15 cellular contexts compared by ENCODE assay signal in the genomic region with DNA sequence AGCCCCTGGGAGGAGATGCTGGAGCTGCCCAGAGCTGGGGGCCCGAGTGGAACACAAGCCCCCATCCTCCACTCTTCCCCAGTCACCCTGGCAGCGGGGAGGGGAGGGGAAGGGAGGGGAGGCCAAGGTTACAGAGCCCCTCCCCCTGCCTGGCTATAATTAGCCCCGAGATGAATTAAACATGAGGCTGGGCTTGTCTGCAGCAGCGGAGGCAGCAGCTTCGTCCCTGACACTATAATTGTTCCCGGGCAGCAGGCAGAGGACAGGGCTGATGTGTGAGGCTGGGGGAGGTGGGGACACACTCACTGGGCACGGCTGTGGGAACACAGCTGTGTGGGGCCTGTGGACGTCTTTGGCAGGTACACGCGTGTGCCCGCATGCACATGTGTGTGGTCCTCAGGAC. TPM values are rescaled to one million over a fixed set of nuclear protein-coding genes. Genes with fewer than 3 reads are reported as not detected.
DNase-seq lines count a peak whose midpoint lies in the region; ATAC-seq and TF ChIP-seq lines count a peak whose summit lies in the region.
"Had no signal": no experiment of that assay in that cellular context is flagged by ENCODE, and none has a peak within 500 bp of the region (broad histone marks: within the 10 kb centered on the region; RNA-seq: fewer than 3 reads in every experiment).

No MANE protein-coding gene starts in this region.

- H3K4me3 Mint-ChIP-seq in activated T-helper 17 cell treated with anti-CD3 and anti-CD28 coated beads, Interleukin-2, amount 50 U/mL, for 72 hours: no peak overlapping the region
- H3K4me3 Mint-ChIP-seq: activated naive CD8-positive, alpha-beta T cell had no signal

- peak; percentile 31 for DNase-seq in NCI-H1694 (lab: John Stamatoyannopoulos, UW)
- DNase-seq in NCI-H1694 treated with DMSO at 0.1 percent for 48 hours (lab: John Stamatoyannopoulos, UW): no peak
- DNase-seq in SHP77 treated with DMSO at 0.1 percent for 48 hours (lab: John Stamatoyannopoulos, UW): peak; percentile 7
- DNase-seq in left ventricle myocardium inferior: peak; percentile 38
- peak; percentile 80 for DNase-seq in osteoblast (ENCODE audit: insufficient read length, low spot score, missing footprints)
- no peak for DNase-seq in upper lobe of right lung
- no peak for DNase-seq in central memory CD4-positive, alpha-beta T cell
- DNase-seq: activated CD4-positive, CD25-positive, alpha-beta regulatory T cell; activated CD8-positive, alpha-beta memory T cell treated with anti-CD3 and anti-CD28 coated beads, Interleukin-2, amount 50 U/mL, for 4 hours; stimulated activated CD4-positive, alpha-beta T cell treated with anti-CD3 and anti-CD28 coated beads, Interleukin-12 subunit alpha, Interleukin-12 subunit beta, amount 100 ng/mL, for 4 hours had no signal

- H4K20me1 ChIP-seq in osteoblast (ENCODE audit: insufficient read depth, low read length): no peaks in the 10 kb centered on the region

- H3K4me1 ChIP-seq in left ventricle myocardium inferior: peaks cover 39% of the 10 kb centered on the region
- H3K4me1 ChIP-seq in osteoblast (ENCODE audit: insufficient read depth, low read length): no peaks in the 10 kb centered on the region
- peaks cover 5% of the 10 kb centered on the region for H3K4me1 ChIP-seq in upper lobe of right lung

- intact Hi-C loops in left ventricle myocardium inferior (cut with micrococcal nuclease) (no loop called here), upper lobe of right lung (cut with DNase I) (no loop called here)

- H3K4me2 ChIP-seq in osteoblast (ENCODE audit: insufficient read depth, low read length): no peak overlapping the region
- H3K4me2 ChIP-seq: hepatocyte had no signal

- H2AFZ ChIP-seq in osteoblast (ENCODE audit: low read length): no peak overlapping the region
- H2AFZ ChIP-seq: hepatocyte had no signal

- no peaks in the 10 kb centered on the region for H3K36me3 ChIP-seq in left ventricle myocardium inferior
- no peaks in the 10 kb centered on the region for H3K36me3 ChIP-seq in osteoblast (ENCODE audit: insufficient read depth, low read length)
- H3K36me3 ChIP-seq in upper lobe of right lung: no peaks in the 10 kb centered on the region

- peaks cover 4% of the 10 kb centered on the region for H3K4me1 Mint-ChIP-seq in activated T-helper 17 cell treated with anti-CD3 and anti-CD28 coated beads, Interleukin-2, amount 50 U/mL, for 72 hours

- H3K4me3 ChIP-seq in left ventricle myocardium inferior: peak overlapping the region; percentile 9
- H3K4me3 ChIP-seq in osteoblast (ENCODE audit: insufficient read depth, low read length): no peak overlapping the region
- no peak overlapping the region for H3K4me3 ChIP-seq in upper lobe of right lung
- H3K4me3 ChIP-seq: hepatocyte, lung had no signal

- H3K27me3 Mint-ChIP-seq in activated T-helper 17 cell treated with anti-CD3 and anti-CD28 coated beads, Interleukin-2, amount 50 U/mL, for 72 hours: peaks cover 22% of the 10 kb centered on the region

- H3K9me3 Mint-ChIP-seq in activated T-helper 17 cell treated with anti-CD3 and anti-CD28 coated beads, Interleukin-2, amount 50 U/mL, for 72 hours: peaks cover 6% of the 10 kb centered on the region

- peaks cover 7% of the 10 kb centered on the region for H3K36me3 Mint-ChIP-seq in activated T-helper 17 cell treated with anti-CD3 and anti-CD28 coated beads, Interleukin-2, amount 50 U/mL, for 72 hours (ENCODE audit: low read depth)

- ATAC-seq in upper lobe of right lung: no peak
- ATAC-seq in activated T-helper 17 cell treated with anti-CD3 and anti-CD28 coated beads, Interleukin-2, amount 50 U/mL, for 72 hours (replicated peaks): no peak

- H3K27me3 ChIP-seq in left ventricle myocardium inferior (ENCODE audit: low read depth) (peaks cover 48% of the 10 kb centered on the region), osteoblast (ENCODE audit: insufficient read depth, low read length) (peaks cover 4% of the 10 kb centered on the region), upper lobe of right lung (peaks cover 34% of the 10 kb centered on the region)
- H3K27me3 ChIP-seq: hepatocyte had no signal

- H3K27ac ChIP-seq in left ventricle myocardium inferior (replicated peaks): peak overlapping the region; percentile 85
- no peak overlapping the region for H3K27ac ChIP-seq in osteoblast (ENCODE audit: low read depth, low read length)
- H3K27ac ChIP-seq in upper lobe of right lung: no peak overlapping the region
- H3K27ac ChIP-seq: hepatocyte had no signal

- TF ChIP-seq CTCF in left ventricle myocardium inferior (IDR thresholded peaks at IDR 0.05; ENCODE audit: borderline replicate concordance) (no peak), osteoblast (IDR thresholded peaks at IDR 0.05; ENCODE audit: extremely low read depth, low read depth, low read length) (no peak), upper lobe of right lung (IDR thresholded peaks at IDR 0.05) (no peak)

- H3K27ac Mint-ChIP-seq in activated T-helper 17 cell treated with anti-CD3 and anti-CD28 coated beads, Interleukin-2, amount 50 U/mL, for 72 hours: no peak overlapping the region
- H3K27ac Mint-ChIP-seq: activated naive CD8-positive, alpha-beta T cell had no signal

- H3K79me2 ChIP-seq in osteoblast (ENCODE audit: insufficient read depth, low read length): no peaks in the 10 kb centered on the region
- H3K79me2 ChIP-seq: hepatocyte had no signal

- H3K9me3 ChIP-seq in left ventricle myocardium inferior (replicated peaks): peaks cover 11% of the 10 kb centered on the region
- H3K9me3 ChIP-seq in osteoblast (ENCODE audit: low read depth, low read length): peaks cover 7% of the 10 kb centered on the region
- H3K9me3 ChIP-seq in upper lobe of right lung: peaks cover 10% of the 10 kb centered on the region

RNA-seq across cellular contexts. Expression of a gene that starts 28.3 kb away (rescaled TPM):
- not detected for total RNA-seq in left ventricle myocardium inferior
- under 0.01 and 0.36 TPM in 2 replicates for total RNA-seq in osteoblast
- total RNA-seq in upper lobe of right lung: 5.6 TPM
- total RNA-seq in activated T-helper 17 cell treated with anti-CD3 and anti-CD28 coated beads, Interleukin-2, amount 50 U/mL, for 72 hours: 1 to 10 TPM in 1 of 2 donors, under 1 TPM in 1; 0.48 to 2.4 TPM
- total RNA-seq: epithelial cell of proximal tubule had no signal

Comparison
In these comparisons a context has a peak if more than half of its experiments do, and no peak if none do; other contexts are left out.
1. DNase-seq: peak in NCI-H1694 (single experiment), SHP77 treated with DMSO at 0.1 percent for 48 hours (single experiment), left ventricle myocardium inferior (single experiment) and osteoblast (single experiment); none in NCI-H1694 treated with DMSO at 0.1 percent for 48 hours (single experiment), upper lobe of right lung (single experiment) and central memory CD4-positive, alpha-beta T cell (single experiment).